In the genomic region with DNA sequence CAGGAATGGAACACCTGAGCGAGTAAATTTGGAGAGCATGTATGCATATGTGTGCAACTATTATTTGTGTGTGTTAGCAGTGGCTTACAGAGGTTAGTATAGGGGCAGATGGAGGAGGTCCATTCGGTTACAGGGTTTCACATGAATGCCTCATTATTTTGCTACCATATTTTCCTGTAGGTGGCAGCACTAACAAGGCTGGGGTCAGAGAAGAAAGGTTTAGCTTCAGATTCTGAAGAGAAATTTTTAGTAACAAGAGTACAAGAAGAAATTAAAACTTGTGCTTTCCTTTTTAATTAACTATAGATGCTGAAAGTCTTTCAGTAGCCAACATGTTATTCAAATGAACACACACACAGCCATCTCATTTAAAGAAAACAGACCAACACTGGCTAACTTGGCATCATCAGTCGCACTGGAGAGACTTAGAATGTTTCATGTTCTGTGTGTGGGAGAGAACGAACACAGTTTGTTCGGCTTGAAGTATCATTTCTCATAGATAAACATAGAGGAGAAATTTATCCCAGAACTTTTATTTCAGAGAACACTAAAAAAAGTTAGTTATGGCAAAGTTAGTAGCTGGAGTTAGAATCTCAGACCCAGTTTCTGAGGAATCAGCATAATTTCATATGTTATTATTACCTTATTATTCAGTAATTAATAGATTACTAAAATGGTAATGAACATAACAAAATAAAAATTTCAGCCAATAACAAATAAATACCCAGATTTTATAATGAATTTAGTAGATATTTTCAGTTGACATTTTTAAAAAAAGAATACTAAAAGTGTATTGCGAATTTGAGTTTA, we compare ENCODE assay signal across 1 cellular context.
TF ChIP-seq lines count a peak whose summit lies in the region.

No MANE protein-coding gene starts in this region.

TF ChIP-seq in HEK293, 187 proteins besides CTCF, POLR2A, EP300 and RAD21 (continued from another document):
- TF ChIP-seq, protein P1, sequence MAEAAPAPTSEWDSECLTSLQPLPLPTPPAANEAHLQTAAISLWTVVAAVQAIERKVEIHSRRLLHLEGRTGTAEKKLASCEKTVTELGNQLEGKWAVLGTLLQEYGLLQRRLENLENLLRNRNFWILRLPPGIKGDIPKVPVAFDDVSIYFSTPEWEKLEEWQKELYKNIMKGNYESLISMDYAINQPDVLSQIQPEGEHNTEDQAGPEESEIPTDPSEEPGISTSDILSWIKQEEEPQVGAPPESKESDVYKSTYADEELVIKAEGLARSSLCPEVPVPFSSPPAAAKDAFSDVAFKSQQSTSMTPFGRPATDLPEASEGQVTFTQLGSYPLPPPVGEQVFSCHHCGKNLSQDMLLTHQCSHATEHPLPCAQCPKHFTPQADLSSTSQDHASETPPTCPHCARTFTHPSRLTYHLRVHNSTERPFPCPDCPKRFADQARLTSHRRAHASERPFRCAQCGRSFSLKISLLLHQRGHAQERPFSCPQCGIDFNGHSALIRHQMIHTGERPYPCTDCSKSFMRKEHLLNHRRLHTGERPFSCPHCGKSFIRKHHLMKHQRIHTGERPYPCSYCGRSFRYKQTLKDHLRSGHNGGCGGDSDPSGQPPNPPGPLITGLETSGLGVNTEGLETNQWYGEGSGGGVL (tag by site-specific recombination; IDR thresholded peaks at IDR 0.05), result no peak
TF ChIP-seq in HEK293: peak in this region for 4.
